22 cellular contexts compared by ENCODE assay signal in the genomic region with DNA sequence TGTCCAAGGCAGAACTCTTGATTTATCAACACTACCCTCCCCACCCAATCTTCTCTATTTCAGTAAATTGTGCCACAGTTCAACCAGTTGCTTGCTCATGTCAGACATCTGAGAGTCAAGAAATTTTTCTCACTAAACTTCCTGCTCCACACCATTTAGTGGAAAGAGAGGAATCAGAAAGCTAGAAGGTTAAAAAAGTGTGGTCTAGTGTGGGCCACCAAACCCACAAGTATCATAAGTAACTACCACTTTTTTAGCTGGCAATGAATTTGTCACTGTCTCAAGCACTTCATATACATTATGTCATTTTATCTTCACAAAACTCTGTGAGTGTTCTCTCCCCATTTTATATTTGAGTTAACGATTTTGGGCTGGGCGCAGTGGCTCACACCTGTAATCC. TPM values are rescaled to one million over a fixed set of nuclear protein-coding genes. Genes with fewer than 3 reads are reported as not detected.
DNase-seq lines count a peak whose midpoint lies in the region; ATAC-seq and TF ChIP-seq lines count a peak whose summit lies in the region.
"Had no signal": no experiment of that assay in that cellular context is flagged by ENCODE, and none has a peak within 500 bp of the region (broad histone marks: within the 10 kb centered on the region; RNA-seq: fewer than 3 reads in every experiment).

No MANE protein-coding gene starts in this region.

- H3K4me3 Mint-ChIP-seq in activated CD8-positive, alpha-beta memory T cell treated with anti-CD3 and anti-CD28 coated beads, Interleukin-2, amount 10 ng/mL, durations not matched to agents 7 days and 5 days, result no peak overlapping the region
- no peak overlapping the region for H3K4me3 Mint-ChIP-seq in stimulated activated naive CD8-positive, alpha-beta T cell treated with anti-CD3 and anti-CD28 coated beads, Interleukin-15, amount 100 ng/mL, for 72 hours
- no peak overlapping the region for H3K4me3 Mint-ChIP-seq in stimulated activated effector memory CD8-positive, alpha-beta T cell treated with anti-CD3 and anti-CD28 coated beads, Interleukin-12 subunit alpha, Interleukin-12 subunit beta, amount 100 ng/mL, for 72 hours
- H3K4me3 Mint-ChIP-seq: CD4-positive, alpha-beta memory T cell; GM23338; HFFc6 had no signal

- peaks cover 6% of the 10 kb centered on the region for H3K4me1 Mint-ChIP-seq in activated CD8-positive, alpha-beta memory T cell treated with anti-CD3 and anti-CD28 coated beads, Interleukin-2, amount 10 ng/mL, durations not matched to agents 7 days and 5 days
- peaks cover 5% of the 10 kb centered on the region for H3K4me1 Mint-ChIP-seq in stimulated activated naive CD8-positive, alpha-beta T cell treated with anti-CD3 and anti-CD28 coated beads, Interleukin-15, amount 100 ng/mL, for 72 hours
- no peaks in the 10 kb centered on the region for H3K4me1 Mint-ChIP-seq in stimulated activated effector memory CD8-positive, alpha-beta T cell treated with anti-CD3 and anti-CD28 coated beads, Interleukin-12 subunit alpha, Interleukin-12 subunit beta, amount 100 ng/mL, for 72 hours
- H3K4me1 Mint-ChIP-seq: CD4-positive, alpha-beta memory T cell had no signal

- no peaks in the 10 kb centered on the region for H3K9me3 Mint-ChIP-seq in activated CD8-positive, alpha-beta memory T cell treated with anti-CD3 and anti-CD28 coated beads, Interleukin-2, amount 10 ng/mL, durations not matched to agents 7 days and 5 days (ENCODE audit: low read depth)
- H3K9me3 Mint-ChIP-seq in stimulated activated naive CD8-positive, alpha-beta T cell treated with anti-CD3 and anti-CD28 coated beads, Interleukin-15, amount 100 ng/mL, for 72 hours, result no peaks in the 10 kb centered on the region
- H3K9me3 Mint-ChIP-seq in stimulated activated effector memory CD8-positive, alpha-beta T cell treated with anti-CD3 and anti-CD28 coated beads, Interleukin-12 subunit alpha, Interleukin-12 subunit beta, amount 100 ng/mL, for 72 hours, result peaks cover 6% of the 10 kb centered on the region
- H3K9me3 Mint-ChIP-seq: GM23338, HFFc6 had no signal

- 90 to 97% (median 94%) methylated on average over 2 of the region's 2 CpGs for WGBS in psoas muscle, 3 donors

- no peaks in the 10 kb centered on the region for H3K27me3 ChIP-seq in psoas muscle (ENCODE audit: insufficient read depth in 3 of 3, low read length in 2 of 3)

- CTCF ChIA-PET in activated CD8-positive, alpha-beta memory T cell treated with anti-CD3 and anti-CD28 coated beads, Interleukin-2, amount 10 ng/mL, durations not matched to agents 7 days and 5 days (lab: Charles Lee), result interaction anchor here (0.8 to 1.3 kb wide), 2 partner anchors 9 to 11 kb away, joined by 3 read pairs; no protein-coding TSS in a partner anchor

- no peak overlapping the region for H3K4me3 ChIP-seq in psoas muscle
- H3K4me3 ChIP-seq: GM23338, HAP-1 had no signal

- DNase-seq in activated CD8-positive, alpha-beta memory T cell treated with anti-CD3 and anti-CD28 coated beads, Interleukin-2, amount 10 ng/mL, durations not matched to agents 7 days and 5 days, result peak; percentile 45
- DNase-seq in activated CD8-positive, alpha-beta memory T cell treated with anti-CD3 and anti-CD28 coated beads for 24 hours, result no peak
- DNase-seq in stimulated activated naive CD8-positive, alpha-beta T cell treated with anti-CD3 and anti-CD28 coated beads, Interleukin-15, amount 100 ng/mL, for 72 hours, result no peak
- no peak for DNase-seq in stimulated activated naive CD8-positive, alpha-beta T cell treated with anti-CD3 and anti-CD28 coated beads, Interleukin-15, Interleukin-2, amounts not matched to agents 100 U/mL and 50 U/mL, for 24 hours
- DNase-seq in stimulated activated effector memory CD8-positive, alpha-beta T cell treated with anti-CD3 and anti-CD28 coated beads, Interleukin-12 subunit alpha, Interleukin-12 subunit beta, amount 100 ng/mL, for 72 hours (ENCODE audit: low spot score in 2 of 2), result no peak
- no peak for DNase-seq in psoas muscle
- DNase-seq: C1 segment of cervical spinal cord; Calu3; CD4-positive, alpha-beta memory T cell; COR-L47; DMS53; DMS79 treated with DMSO at 0.1 percent for 48 hours; GF-D8; HFFc6 had no signal

- peaks cover 4% of the 10 kb centered on the region for H3K9me3 ChIP-seq in psoas muscle
- H3K9me3 ChIP-seq: HAP-1 had no signal

- H3K27ac ChIP-seq in psoas muscle, result no peak overlapping the region

- no peak for TF ChIP-seq CTCF in psoas muscle (IDR thresholded peaks at IDR 0.05)

- ATAC-seq in activated CD8-positive, alpha-beta memory T cell treated with anti-CD3 and anti-CD28 coated beads, Interleukin-2, amount 10 ng/mL, durations not matched to agents 7 days and 5 days, result peak; percentile 45
- ATAC-seq in stimulated activated naive CD8-positive, alpha-beta T cell treated with anti-CD3 and anti-CD28 coated beads, Interleukin-15, amount 100 ng/mL, for 72 hours, result peak; percentile 85
- no peak for ATAC-seq in stimulated activated naive CD8-positive, alpha-beta T cell treated with anti-CD3 and anti-CD28 coated beads, Interleukin-15, Interleukin-2, amounts not matched to agents 100 U/mL and 50 U/mL, for 24 hours
- ATAC-seq in stimulated activated effector memory CD8-positive, alpha-beta T cell treated with anti-CD3 and anti-CD28 coated beads, Interleukin-12 subunit alpha, Interleukin-12 subunit beta, amount 100 ng/mL, for 72 hours, result peak; percentile 80
- ATAC-seq in psoas muscle, result no peak
- ATAC-seq: GM23338 had no signal

- peaks cover 27% of the 10 kb centered on the region for H3K27me3 Mint-ChIP-seq in activated CD8-positive, alpha-beta memory T cell treated with anti-CD3 and anti-CD28 coated beads, Interleukin-2, amount 10 ng/mL, durations not matched to agents 7 days and 5 days
- peaks cover 8% of the 10 kb centered on the region for H3K27me3 Mint-ChIP-seq in stimulated activated naive CD8-positive, alpha-beta T cell treated with anti-CD3 and anti-CD28 coated beads, Interleukin-15, amount 100 ng/mL, for 72 hours

- H3K36me3 ChIP-seq in psoas muscle (ENCODE audit: insufficient read depth in 1 of 2, low read depth in 1 of 2), result no peaks in the 10 kb centered on the region
- H3K36me3 ChIP-seq: HAP-1 had no signal

- H3K4me1 ChIP-seq in psoas muscle, result no peaks in the 10 kb centered on the region
- H3K4me1 ChIP-seq: HAP-1 had no signal

- no peak overlapping the region for H3K27ac Mint-ChIP-seq in activated CD8-positive, alpha-beta memory T cell treated with anti-CD3 and anti-CD28 coated beads, Interleukin-2, amount 10 ng/mL, durations not matched to agents 7 days and 5 days
- H3K27ac Mint-ChIP-seq in stimulated activated naive CD8-positive, alpha-beta T cell treated with anti-CD3 and anti-CD28 coated beads, Interleukin-15, amount 100 ng/mL, for 72 hours, result no peak overlapping the region
- no peak overlapping the region for H3K27ac Mint-ChIP-seq in stimulated activated effector memory CD8-positive, alpha-beta T cell treated with anti-CD3 and anti-CD28 coated beads, Interleukin-12 subunit alpha, Interleukin-12 subunit beta, amount 100 ng/mL, for 72 hours
- H3K27ac Mint-ChIP-seq: CD4-positive, alpha-beta memory T cell; GM23338; HFFc6 had no signal

- no peaks in the 10 kb centered on the region for H3K36me3 Mint-ChIP-seq in activated CD8-positive, alpha-beta memory T cell treated with anti-CD3 and anti-CD28 coated beads, Interleukin-2, amount 10 ng/mL, durations not matched to agents 7 days and 5 days
- H3K36me3 Mint-ChIP-seq in stimulated activated effector memory CD8-positive, alpha-beta T cell treated with anti-CD3 and anti-CD28 coated beads, Interleukin-12 subunit alpha, Interleukin-12 subunit beta, amount 100 ng/mL, for 72 hours, result no peaks in the 10 kb centered on the region
- H3K36me3 Mint-ChIP-seq: CD4-positive, alpha-beta memory T cell had no signal

- intact Hi-C loops in psoas muscle (cut with DNase I), result loop anchor here in 1 of 2 donors (10.0 kb wide), 1 partner anchor 414 kb away; the partner anchor contains the start of gene ASNSD1

RNA-seq across cellular contexts. Expression of gene MSTN, which starts 16.6 kb away (rescaled TPM):
- total RNA-seq in activated CD8-positive, alpha-beta memory T cell treated with anti-CD3 and anti-CD28 coated beads, Interleukin-2, amount 10 ng/mL, durations not matched to agents 7 days and 5 days, result not detected
- 1 to 10 TPM in 2 of 4 donors, under 1 TPM in 2; 0.32 to 6.6 (median 1.3) TPM for total RNA-seq in psoas muscle
- polyA plus RNA-seq in psoas muscle, result 1 to 10 TPM in 1 of 3 donors, under 1 TPM in 2; 0.08 to 1.6 (median 0.55) TPM
- total RNA-seq: A172; A673; CD4-positive, alpha-beta memory T cell; Daoy; G401; H4; HFFc6 had no signal
- polyA plus RNA-seq: BJ; CD4-positive, alpha-beta memory T cell; GM23338 had no signal

Comparison
In these comparisons a context has a peak if more than half of its experiments do, and no peak if none do; other contexts are left out.
1. ATAC-seq: peak in activated CD8-positive, alpha-beta memory T cell treated with anti-CD3 and anti-CD28 coated beads, Interleukin-2, amount 10 ng/mL, durations not matched to agents 7 days and 5 days (single experiment), stimulated activated naive CD8-positive, alpha-beta T cell treated with anti-CD3 and anti-CD28 coated beads, Interleukin-15, amount 100 ng/mL, for 72 hours (single experiment) and stimulated activated effector memory CD8-positive, alpha-beta T cell treated with anti-CD3 and anti-CD28 coated beads, Interleukin-12 subunit alpha, Interleukin-12 subunit beta, amount 100 ng/mL, for 72 hours (single experiment); none in stimulated activated naive CD8-positive, alpha-beta T cell treated with anti-CD3 and anti-CD28 coated beads, Interleukin-15, Interleukin-2, amounts not matched to agents 100 U/mL and 50 U/mL, for 24 hours (single experiment) and psoas muscle (0 of 4).